9 cellular contexts compared by ENCODE assay signal in the genomic region with DNA sequence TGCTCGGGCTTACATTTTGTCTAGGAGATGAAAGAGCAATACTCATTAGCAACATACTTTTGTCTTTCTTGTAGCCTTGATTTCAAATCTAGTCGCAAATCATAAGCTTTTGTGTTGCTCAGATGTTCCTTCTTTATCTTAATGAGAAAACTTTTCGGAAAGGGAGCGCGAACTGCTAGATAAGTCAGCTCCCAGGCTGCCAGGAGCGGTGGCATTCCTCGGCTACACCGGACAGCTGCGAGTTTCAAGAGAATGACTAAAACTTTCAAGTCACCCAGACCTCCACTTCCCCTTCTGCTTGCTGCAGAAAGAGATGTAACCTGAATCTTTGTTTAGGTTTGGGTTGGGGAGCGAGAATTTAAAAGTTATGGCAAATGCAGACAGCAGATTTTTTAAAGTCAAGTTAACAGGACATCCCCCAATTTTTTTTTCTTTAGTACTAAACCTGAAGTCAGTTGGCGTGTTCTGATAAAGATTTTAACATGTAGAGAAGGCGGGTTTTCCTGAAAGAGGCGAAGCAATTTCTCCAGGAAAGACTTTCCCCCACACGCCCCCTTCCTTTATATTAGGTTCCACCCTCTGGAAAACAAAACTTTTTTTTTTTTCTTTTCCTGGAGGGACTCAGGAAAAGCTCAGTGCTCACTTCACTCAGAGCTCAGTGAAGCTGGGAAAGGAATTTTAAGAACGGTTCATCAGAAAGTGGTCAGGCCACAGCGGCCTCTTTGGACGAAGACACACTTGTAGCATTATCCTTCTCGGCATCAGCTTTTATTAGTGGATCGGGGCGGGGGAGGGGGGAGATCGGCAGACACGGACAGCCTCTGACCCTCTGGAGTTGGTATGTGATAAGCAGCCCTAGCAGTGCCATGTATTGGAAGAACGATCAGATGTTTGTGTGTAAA. TPM values are rescaled to one million over a fixed set of nuclear protein-coding genes. Genes with fewer than 3 reads are reported as not detected.
A peak's percentile ranks its signal among the peaks of the same experiment; 100 is the strongest.
DNase-seq lines count a peak whose midpoint lies in the region; ATAC-seq and TF ChIP-seq lines count a peak whose summit lies in the region.
"Had no signal": no experiment of that assay in that cellular context is flagged by ENCODE, and none has a peak within 500 bp of the region (broad histone marks: within the 10 kb centered on the region; RNA-seq: fewer than 3 reads in every experiment).

A gene (plus strand): TSS at position 635 of the 902 bp plus-strand sequence. CDS start 2,227 bp downstream, outside the sequence.

- in situ Hi-C loops in mammary epithelial cell (cut with MboI; ENCODE audit: low sequenced_read_pairs in 2 of 2): no loop called here
- in situ Hi-C loops in GM13977 (cut with MboI; ENCODE audit: low pct_unique_long_range_greater_than_20kb, low sequenced_read_pairs, unreplicated experiment): no loop called here

- dilution Hi-C loops in mammary epithelial cell (cut with HindIII; ENCODE audit: low sequenced_read_pairs): no loop called here

- DNase-seq in AG09309 (ENCODE audit: low read depth) (no peak), HFFc6 (no peak), mammary epithelial cell (no peak), GM13977 (ENCODE audit: low spot score) (no peak), MV-4-11 (lab: John Stamatoyannopoulos, UW) (no peak)
- DNase-seq in activated effector memory CD4-positive, alpha-beta T cell treated with anti-CD3 and anti-CD28 coated beads, Interleukin-2, amount 50 U/mL, for 16 hours: no peak

- no peaks in the 10 kb centered on the region for H3K79me2 ChIP-seq in mammary epithelial cell (ENCODE audit: insufficient read depth, low read length)

- 27% methylated on average over 17 of the region's 23 CpGs for WGBS in mammary epithelial cell (ENCODE audit: low coverage, missing lambda C conversion rate)

- H3K4me3 ChIP-seq in AG09309 (ENCODE audit: control insufficient read depth, low read depth, low read length) (peak within 1 kb of the TSS; percentile 27), mammary epithelial cell (replicated peaks in 1 of 3; ENCODE audit: insufficient read depth in 1 of 3, low read depth in 2 of 3, low read length in 3 of 3) (peak within 1 kb of the TSS in 1 of 3 experiments; percentile 2), muscle layer of duodenum (ENCODE audit: low read depth in 1 of 2, low read length in 2 of 2) (peak within 1 kb of the TSS; percentile 49 to 63)

- H3K27ac ChIP-seq in mammary epithelial cell (ENCODE audit: insufficient read depth, low read depth, low read length) (no peak within 1 kb of the TSS), muscle layer of duodenum (ENCODE audit: low read length) (no peak within 1 kb of the TSS)

- peak within 1 kb of the TSS; percentile 81 for H3K4me3 Mint-ChIP-seq in HFFc6

- peaks cover 21% of the 10 kb centered on the region for H3K4me1 Mint-ChIP-seq in HFFc6 (ENCODE audit: low read depth)

- peaks cover 2% of the 10 kb centered on the region for H3K9me3 ChIP-seq in mammary epithelial cell (replicated peaks; ENCODE audit: insufficient read depth, low read length)
- no peaks in the 10 kb centered on the region for H3K9me3 ChIP-seq in muscle layer of duodenum (ENCODE audit: control insufficient read depth in 1 of 2, low read length in 2 of 2)

- H3K27me3 Mint-ChIP-seq in HFFc6 (ENCODE audit: insufficient read depth): peaks cover 62% of the 10 kb centered on the region

- H2AFZ ChIP-seq in mammary epithelial cell (ENCODE audit: low read depth, low read length): no peak within 1 kb of the TSS

- no peak within 1 kb of the TSS for H3K27ac Mint-ChIP-seq in HFFc6

- no peak for TF ChIP-seq CTCF in AG09309 (IDR thresholded peaks at IDR 0.05; ENCODE audit: control insufficient read depth, insufficient read depth, low read depth, low read length, missing control alignments)
- TF ChIP-seq CTCF in HFFc6 (IDR thresholded peaks at IDR 0.05): no peak
- no peak for TF ChIP-seq CTCF in mammary epithelial cell (conservative IDR thresholded peaks at IDR 0.05 in 1 of 2, IDR thresholded peaks at IDR 0.05 in 1 of 2; ENCODE audit: extremely low read depth in 1 of 2, insufficient read depth in 1 of 2, low read depth in 1 of 2, low read length in 2 of 2)
- no peak for TF ChIP-seq CTCF in GM13977 (IDR thresholded peaks at IDR 0.05; ENCODE audit: extremely low read depth, insufficient read depth, missing control alignments)

- intact Hi-C loops in mammary epithelial cell (cut with micrococcal nuclease): loop anchor here (10.0 kb wide), 1 partner anchor 79 kb away; no protein-coding TSS in a partner anchor

- H4K20me1 ChIP-seq in mammary epithelial cell (ENCODE audit: insufficient read depth, low read length): no peaks in the 10 kb centered on the region

- no TSS peak for BruUV-seq in mammary epithelial cell (replicated peaks; lab: Mats Ljungman, UMichigan)

- H3K36me3 ChIP-seq in mammary epithelial cell (ENCODE audit: insufficient read depth, low read length) (no peaks in the 10 kb centered on the region), muscle layer of duodenum (ENCODE audit: control insufficient read depth in 1 of 2, insufficient read depth in 2 of 2, low read length in 2 of 2) (no peaks in the 10 kb centered on the region)

- CTCF ChIA-PET in mammary epithelial cell (lab: Charles Lee; ENCODE audit: low non-redundant PET): no interaction called here

- peaks cover 84% of the 10 kb centered on the region for H3K27me3 ChIP-seq in mammary epithelial cell (ENCODE audit: insufficient read depth, low read length)
- H3K27me3 ChIP-seq in muscle layer of duodenum (ENCODE audit: low read depth, low read length): peaks cover 80% of the 10 kb centered on the region

- no peaks in the 10 kb centered on the region; the same call in 1 of the 2 replicates for H3K9me3 Mint-ChIP-seq in HFFc6

- H3K4me2 ChIP-seq in mammary epithelial cell (ENCODE audit: insufficient read depth, low read depth, low read length): peak within 1 kb of the TSS; percentile 43

- no peak within 1 kb of the TSS for H3K9ac ChIP-seq in mammary epithelial cell (ENCODE audit: insufficient read depth, low read length)

- ATAC-seq in HG03520 (IDR thresholded peaks at IDR 0.05; ENCODE audit: unreplicated experiment): no peak

- no peaks in the 10 kb centered on the region; the same call in 1 of the 2 replicates for H3K36me3 Mint-ChIP-seq in HFFc6 (ENCODE audit: low read depth)

- peaks cover 9% of the 10 kb centered on the region for H3K4me1 ChIP-seq in mammary epithelial cell (ENCODE audit: insufficient read depth, low read length)
- H3K4me1 ChIP-seq in muscle layer of duodenum (ENCODE audit: control insufficient read depth in 1 of 2, insufficient read depth in 2 of 2, low read length in 2 of 2): peaks cover 0 to 37% of the 10 kb centered on the region in 2 donors

RNA-seq across cellular contexts. Expression of the gene that starts here (rescaled TPM):
- total RNA-seq in HFFc6 (2021; fragmentation: NEBNext Ultra II Directional; extraction: Animal tissue kit (Norgen Biotek cat#: 25700)): not detected
- total RNA-seq in mammary epithelial cell: not detected
- not detected for polyA plus RNA-seq in mammary epithelial cell
- polyA minus RNA-seq in mammary epithelial cell: not detected
- total RNA-seq: mononuclear cell had no signal
